In genomic region chr5:108345541-108346171, GRCh38 we compare ENCODE assay signal across 8 cellular contexts. TPM values are rescaled to one million over a fixed set of nuclear protein-coding genes. Genes with fewer than 3 reads are reported as not detected.
A peak's percentile ranks its signal among the peaks of the same experiment; 100 is the strongest.
DNase-seq lines count a peak whose midpoint lies in the region; ATAC-seq and TF ChIP-seq lines count a peak whose summit lies in the region.

No MANE protein-coding gene starts in this region.

- peak; percentile 13 for DNase-seq in AG20443 (ENCODE audit: low spot score)
- DNase-seq in NCI-H460 (ENCODE audit: extremely low read depth, low read depth), result peak; percentile 68
- DNase-seq in cardiac fibroblast (ENCODE audit: low read depth in 2 of 2), result peak; percentile 74 to 75
- peak; percentile 54 for DNase-seq in midbrain (lab: John Stamatoyannopoulos, UW)
- no peak for DNase-seq in coronary artery (ENCODE audit: low spot score)

- TF ChIP-seq CTCF in cardiac fibroblast (IDR thresholded peaks at IDR 0.05; ENCODE audit: low read depth, low read length), result peak; percentile 17
- no peak for TF ChIP-seq CTCF in coronary artery (IDR thresholded peaks at IDR 0.05)

- H3K4me3 ChIP-seq in cardiac fibroblast (replicated peaks in 1 of 2; ENCODE audit: low read depth in 2 of 2, low read length in 2 of 2) (no peak overlapping the region), coronary artery (no peak overlapping the region)

- ATAC-seq in GM18499 (IDR thresholded peaks at IDR 0.05; ENCODE audit: insufficient read depth, unreplicated experiment) (peak; percentile 64), HG03139 (IDR thresholded peaks at IDR 0.05; ENCODE audit: unreplicated experiment) (peak; percentile 67), GM21737 (IDR thresholded peaks at IDR 0.05; ENCODE audit: unreplicated experiment) (no peak)

- H3K27ac ChIP-seq in coronary artery, result no peak overlapping the region

RNA-seq across cellular contexts. Expression of gene FBXL17, which starts 36.2 kb away (rescaled TPM):
- total RNA-seq in NCI-H460 (2014; rRNA removed; shearing (Covaris generic)), result 11.5 and 11.6 TPM in 2 replicates
- 3.3 and 6.3 TPM in 2 replicates for polyA plus RNA-seq in NCI-H460 (2014; cell fraction: nucleus; rRNA removed)
